8 cellular contexts compared by ENCODE assay signal in the genomic region with DNA sequence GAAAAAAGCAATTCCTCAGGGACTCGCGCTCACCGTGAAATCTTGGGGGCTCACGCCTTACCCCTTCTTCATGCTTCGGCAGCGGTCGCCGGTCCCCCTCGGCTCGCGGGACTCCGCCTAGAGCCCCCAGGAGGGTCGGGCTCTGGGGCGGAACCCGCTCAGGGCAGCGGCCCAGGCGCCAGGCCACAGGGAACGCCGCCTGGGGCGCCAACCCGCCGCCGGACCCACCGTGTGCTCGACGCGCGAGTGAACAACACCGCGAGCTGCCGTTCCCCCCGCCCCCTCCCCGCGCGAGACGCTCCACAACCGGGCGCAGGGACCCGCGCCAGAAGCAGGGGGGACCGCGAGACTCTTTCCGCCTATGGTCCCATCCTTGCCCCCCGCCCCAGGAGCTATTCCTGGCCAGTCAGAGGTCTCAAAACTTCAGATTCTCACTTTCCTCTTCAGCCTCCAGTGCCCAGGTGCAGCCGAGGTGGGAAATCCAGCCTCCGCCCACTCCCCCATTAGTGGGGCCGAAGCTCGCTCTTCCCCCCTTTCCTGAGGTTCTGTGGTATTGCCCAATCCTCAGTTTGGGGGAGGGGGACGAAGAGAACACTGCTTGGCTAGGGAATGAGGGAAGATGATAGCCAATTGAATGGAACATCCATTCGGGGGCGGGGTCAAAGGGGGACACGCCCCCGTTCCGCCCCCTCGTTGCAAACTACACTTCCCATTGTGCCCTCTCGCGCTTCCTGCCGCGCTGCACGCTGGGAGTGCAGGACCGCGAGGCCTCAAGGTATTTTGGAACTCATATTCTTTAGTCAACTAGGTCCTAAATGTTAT. TPM values are rescaled to one million over a fixed set of nuclear protein-coding genes. Genes with fewer than 3 reads are reported as not detected.
DNase-seq lines count a peak whose midpoint lies in the region; ATAC-seq, FAIRE-seq and TF ChIP-seq lines count a peak whose summit lies in the region.

Gene WASF1 (minus strand): TSS at position 265 of the 822 bp plus-strand sequence. CDS start 52,069 bp downstream, outside the sequence.

- H4K20me1 ChIP-seq in DOHH2 (ENCODE audit: control insufficient read depth, insufficient read depth, low read depth, low read length): peaks cover 41% of the 10 kb centered on the region

- H3K27me3 Mint-ChIP-seq in natural killer cell (ENCODE audit: low read depth in 2 of 2): peaks cover 17 to 19% of the 10 kb centered on the region in 2 donors

- no peaks in the 10 kb centered on the region for H3K9me3 ChIP-seq in DOHH2 (ENCODE audit: control insufficient read depth, insufficient read depth, low read length)

- no peaks in the 10 kb centered on the region for H3K9me2 ChIP-seq in DOHH2 (replicated peaks; ENCODE audit: control insufficient read depth, low read length)

- H3K27ac Mint-ChIP-seq in natural killer cell: no peak within 1 kb of the TSS

- no peaks in the 10 kb centered on the region for H3K36me3 Mint-ChIP-seq in natural killer cell

- peaks cover 92% of the 10 kb centered on the region for H3K79me2 ChIP-seq in DOHH2 (ENCODE audit: control insufficient read depth, low read length)

- POLR2A ChIA-PET in RWPE1 (lab: Yijun Ruan, JAX; ENCODE audit: low non-redundant PET): interaction anchor here (0.7 kb wide), 1 partner anchor 82 kb away, joined by 3 read pairs; no protein-coding TSS in a partner anchor

- peak; percentile 77 for TF ChIP-seq POLR2A in H54 (IDR thresholded peaks at IDR 0.05; ENCODE audit: low read depth, low read length)

- ATAC-seq in natural killer cell: peak; percentile 91 to 98 (median 94)

- TF ChIP-seq CTCF in DOHH2 (IDR thresholded peaks at IDR 0.05; ENCODE audit: low read depth, low read length, poor library complexity, severe bottlenecking) (no peak), RWPE1 (conservative IDR thresholded peaks at IDR 0.05; ENCODE audit: low read depth) (no peak), fibroblast of pulmonary artery (IDR thresholded peaks at IDR 0.05; ENCODE audit: low read length, missing control alignments) (no peak), natural killer cell (IDR thresholded peaks at IDR 0.05) (no peak)

- H3K27ac ChIP-seq in DOHH2 (ENCODE audit: low read depth, low read length) (peak within 1 kb of the TSS; percentile 81), RWPE1 (peak within 1 kb of the TSS; percentile 92)

- H3K36me3 ChIP-seq in DOHH2 (ENCODE audit: control insufficient read depth, low read length): peaks cover 54% of the 10 kb centered on the region

- peak within 1 kb of the TSS; percentile 94 for H3K4me2 ChIP-seq in DOHH2 (ENCODE audit: low read length)

- intact Hi-C loops in natural killer cell (cut with micrococcal nuclease): loop anchor here (5.0 to 10.0 kb wide), 2 partner anchors 213 to 475 kb away; no protein-coding TSS in a partner anchor

- H3K4me3 Mint-ChIP-seq in natural killer cell: peak within 1 kb of the TSS; percentile 90

- CTCF ChIA-PET in RWPE1 (lab: Yijun Ruan, JAX): interaction anchor here (0.7 kb wide), 1 partner anchor 78 kb away, joined by 3 read pairs; no protein-coding TSS in a partner anchor

- peak within 1 kb of the TSS; percentile 94 for H3K4me3 ChIP-seq in DOHH2 (ENCODE audit: low read length)
- H3K4me3 ChIP-seq in fibroblast of pulmonary artery (replicated peaks; ENCODE audit: low read depth, low read length): peak within 1 kb of the TSS; percentile 93

- peaks cover 6 to 11% of the 10 kb centered on the region in 2 donors for H3K4me1 Mint-ChIP-seq in natural killer cell

- no peaks in the 10 kb centered on the region for H3F3A ChIP-seq in DOHH2 (ENCODE audit: control insufficient read depth, insufficient read depth)

- H3K9me3 Mint-ChIP-seq in natural killer cell: no peaks in the 10 kb centered on the region

- peak; percentile 97 for FAIRE-seq in H54 (lab: Jason Lieb, UNC)

- peaks cover 48% of the 10 kb centered on the region for H3K4me1 ChIP-seq in DOHH2 (ENCODE audit: control insufficient read depth, low read length)

- H3K27me3 ChIP-seq in DOHH2 (ENCODE audit: control insufficient read depth, low read length): no peaks in the 10 kb centered on the region

- DNase-seq in H54 (ENCODE audit: insufficient read length, low spot score): peak; percentile 53
- DNase-seq in LoVo (ENCODE audit: low spot score): peak; percentile 96
- peak; percentile 90 for DNase-seq in RWPE1 (ENCODE audit: low spot score)
- peak; percentile 88 for DNase-seq in activated T-helper 9 cell treated with anti-CD3 and anti-CD28 coated beads, Interleukin-2, amount 50 U/mL, for 16 hours (ENCODE audit: low read depth)
- peak; percentile 99 for DNase-seq in fibroblast of pulmonary artery (ENCODE audit: low read depth)
- DNase-seq in natural killer cell: peak; percentile 86
- peak; percentile 81 to 93 (median 90) for DNase-seq in stimulated activated naive CD4-positive, alpha-beta T cell (lab: John Stamatoyannopoulos, UW)

RNA-seq across cellular contexts. Expression of gene WASF1, which starts in this region (rescaled TPM):
- under 1 TPM; 0.25 to 0.90 (median 0.45) TPM for total RNA-seq in natural killer cell

Comparison
In these comparisons a context has a peak if more than half of its experiments do, and no peak if none do; other contexts are left out.
1. Peak in every context shown above with its lines: DNase-seq, ATAC-seq, H3K4me3 ChIP-seq and H3K27ac ChIP-seq.
2. Peak in DNase-seq and ATAC-seq in natural killer cell; RNA of the gene not detected or under 1 TPM.